8 cellular contexts compared by ENCODE assay signal in genomic region chr15:90560229-90560771, GRCh38. TPM values are rescaled to one million over a fixed set of nuclear protein-coding genes. Genes with fewer than 3 reads are reported as not detected.
DNase-seq lines count a peak whose midpoint lies in the region; ATAC-seq, FAIRE-seq and TF ChIP-seq lines count a peak whose summit lies in the region.

No MANE protein-coding gene starts in this region.

- H3K9ac ChIP-seq in adipocyte (ENCODE audit: low read length) = peak overlapping the region; percentile 47

- WGBS in heart right ventricle, 2 donors = 5 to 9% methylated on average over 7 of the region's 7 CpGs

- H3K27me3 ChIP-seq in adipocyte (replicated peaks; ENCODE audit: control insufficient read depth, insufficient read depth, low read length) (no peaks in the 10 kb centered on the region), heart right ventricle (no peaks in the 10 kb centered on the region)

- H3K27ac ChIP-seq in heart right ventricle = peak overlapping the region; percentile 75 to 89 (median 84)

- no peak for TF ChIP-seq POLR2A in H54 (IDR thresholded peaks at IDR 0.05; ENCODE audit: low read depth, low read length)

- peaks cover 59% of the 10 kb centered on the region for H3K4me1 ChIP-seq in adipocyte (ENCODE audit: control insufficient read depth, insufficient read depth, low read length)
- peaks cover 48 to 99% (median 94%) of the 10 kb centered on the region in 9 donors for H3K4me1 ChIP-seq in heart right ventricle

- no peak for TF ChIP-seq CTCF in heart right ventricle (IDR thresholded peaks at IDR 0.05)

- H3K9me3 ChIP-seq in adipocyte (ENCODE audit: control insufficient read depth, low read length) = no peaks in the 10 kb centered on the region
- H3K9me3 ChIP-seq in heart right ventricle = no peaks in the 10 kb centered on the region

- intact Hi-C loops in heart right ventricle (cut with DNase I) = loop anchor here in 3 of 10 donors (5.0 kb wide), 1 partner anchor 37 kb away; no protein-coding TSS in a partner anchor

- H3K4me3 ChIP-seq in adipocyte (ENCODE audit: low read length) = no peak overlapping the region
- peak overlapping the region in 1 of 10 donors; percentile 1 for H3K4me3 ChIP-seq in heart right ventricle
- H3K4me3 ChIP-seq in skeletal muscle cell (ENCODE audit: low read depth, low read length) = no peak overlapping the region

- FAIRE-seq in H54 (lab: Jason Lieb, UNC) = no peak

- DNase-seq in EL = peak; percentile 98
- peak; percentile 96 for DNase-seq in adipocyte (ENCODE audit: low read depth)
- peak; percentile 48 to 72 for DNase-seq in heart right ventricle
- peak; percentile 90 for DNase-seq in skeletal muscle cell (ENCODE audit: low read depth)
- no peak for DNase-seq in H54 (ENCODE audit: insufficient read length, low spot score)
- no peak for DNase-seq in LoVo (ENCODE audit: low spot score)
- DNase-seq in NCI-H2107 treated with DMSO at 0.1 percent for 48 hours (lab: John Stamatoyannopoulos, UW; ENCODE audit: unreplicated experiment) = no peak

- H3K36me3 ChIP-seq in adipocyte (ENCODE audit: control insufficient read depth, insufficient read depth, low read length, severe bottlenecking) (no peaks in the 10 kb centered on the region), heart right ventricle (peaks cover 0 to 3% (median 0%) of the 10 kb centered on the region in 9 donors)

- ATAC-seq in heart right ventricle (peak; percentile 59 to 81 (median 68)), GM21390 (IDR thresholded peaks at IDR 0.05; ENCODE audit: unreplicated experiment) (no peak)

RNA-seq across cellular contexts. Expression of gene CRTC3, which starts 30.6 kb away (rescaled TPM):
- 10 to 100 TPM; 25.1 to 34.9 (median 29.4) TPM for total RNA-seq in heart right ventricle
- polyA plus RNA-seq in heart right ventricle = 10 to 100 TPM; 11.5 to 12.8 TPM

Comparison
In these comparisons a context has a peak if more than half of its experiments do, and no peak if none do; other contexts are left out.
1. DNase-seq: peak in EL (single experiment), adipocyte (single experiment), heart right ventricle (2 of 2) and skeletal muscle cell (single experiment); none in H54 (single experiment), LoVo (single experiment) and NCI-H2107 treated with DMSO at 0.1 percent for 48 hours (single experiment).